In the genomic region with DNA sequence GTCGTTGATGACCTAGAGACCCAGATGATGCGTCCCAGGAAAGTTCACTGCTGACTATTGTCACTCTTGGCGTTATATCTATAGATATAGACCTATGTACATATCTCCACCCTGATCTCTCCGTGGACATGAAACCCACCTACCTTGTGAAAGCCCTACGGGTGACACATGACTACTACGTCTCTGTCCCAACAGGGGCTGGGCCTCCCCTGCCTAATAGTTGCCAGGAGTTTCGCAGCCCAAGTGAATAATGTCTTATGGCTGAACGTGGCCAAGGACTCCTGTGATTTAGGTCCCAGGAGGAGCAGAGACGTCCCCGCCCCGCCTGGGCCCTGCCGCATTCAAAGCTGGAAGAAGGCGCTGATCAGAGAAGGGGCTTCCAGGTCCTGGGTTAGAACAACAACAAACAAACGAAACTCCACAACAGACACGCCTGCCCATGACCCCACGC, we compare ENCODE assay signal across 8 cellular contexts. TPM values are rescaled to one million over a fixed set of nuclear protein-coding genes. Genes with fewer than 3 reads are reported as not detected.
DNase-seq lines count a peak whose midpoint lies in the region; ATAC-seq and TF ChIP-seq lines count a peak whose summit lies in the region.

No MANE protein-coding gene starts in this region.

- H4K20me1 ChIP-seq in H9 (ENCODE audit: control insufficient read depth, insufficient read depth, insufficient read length), result no peaks in the 10 kb centered on the region

- no CpG with 5 or more reads among the region's 16 CpGs for WGBS in H9 (ENCODE audit: extremely low coverage, insufficient read length, low lambda C conversion rate)
- 3 to 4% methylated on average over 16 of the region's 16 CpGs for WGBS in ectodermal cell, 2 experiments

- peaks cover 100% of the 10 kb centered on the region for H3K27me3 Mint-ChIP-seq in H9 (ENCODE audit: low read depth)
- H3K27me3 Mint-ChIP-seq in natural killer cell treated with Interleukin-12 subunit alpha and Interleukin-12 subunit beta and Interleukin-15 and Interleukin-18, amount 100 ng/mL, for 72 hours, result peaks cover 55 to 76% of the 10 kb centered on the region in 2 donors

- H3K4me1 ChIP-seq in H9 (ENCODE audit: insufficient read depth, low read length), result no peaks in the 10 kb centered on the region
- H3K4me1 ChIP-seq in ectodermal cell (ENCODE audit: control insufficient read depth, insufficient read depth, low read length), result peaks cover 24% of the 10 kb centered on the region

- H3K4me2 ChIP-seq in H9 (ENCODE audit: insufficient read depth, insufficient read length, low read length), result peak overlapping the region; percentile 48

- H3K18ac ChIP-seq in H9 (ENCODE audit: insufficient read length, low read depth, low read length), result no peak overlapping the region

- peaks cover 29 to 53% of the 10 kb centered on the region in 2 experiments for H3K4me1 Mint-ChIP-seq in H9
- H3K4me1 Mint-ChIP-seq in natural killer cell treated with Interleukin-12 subunit alpha and Interleukin-12 subunit beta and Interleukin-15 and Interleukin-18, amount 100 ng/mL, for 72 hours (ENCODE audit: low read depth in 2 of 2), result peaks cover 25 to 26% of the 10 kb centered on the region in 2 donors

- no peak overlapping the region for H3K23ac ChIP-seq in H9 (ENCODE audit: insufficient read length, low read depth, low read length)

- H4K91ac ChIP-seq in H9 (ENCODE audit: insufficient read length, low read depth, low read length), result no peak overlapping the region

- peak overlapping the region; percentile 60 to 82 for H3K4me3 Mint-ChIP-seq in H9
- peak overlapping the region; percentile 37 for H3K4me3 Mint-ChIP-seq in natural killer cell treated with Interleukin-12 subunit alpha and Interleukin-12 subunit beta and Interleukin-15 and Interleukin-18, amount 100 ng/mL, for 72 hours

- H3T11ph ChIP-seq in H9 (ENCODE audit: low read length), result no peak overlapping the region

- no peak overlapping the region for H3K56ac ChIP-seq in H9 (ENCODE audit: insufficient read length, low read depth, low read length)

- H3K4me3 ChIP-seq in AG10803 (ENCODE audit: low read length) (peak overlapping the region; percentile 58), ectodermal cell (ENCODE audit: insufficient read depth, low read depth, low read length) (peak overlapping the region; percentile 37)

- no peak overlapping the region for H4K5ac ChIP-seq in H9 (ENCODE audit: insufficient read length, low read depth, low read length)

- ATAC-seq in natural killer cell treated with Interleukin-12 subunit alpha and Interleukin-12 subunit beta and Interleukin-15 and Interleukin-18, amount 100 ng/mL, for 72 hours, result no peak
- ATAC-seq in left lobe of liver (no peak), GM18498 (IDR thresholded peaks at IDR 0.05; ENCODE audit: unreplicated experiment) (no peak)

- H2BK15ac ChIP-seq in H9 (ENCODE audit: low read depth, low read length), result no peak overlapping the region

- no peak overlapping the region for H4K8ac ChIP-seq in H9 (replicated peaks; ENCODE audit: insufficient read length, low read depth, low read length)

- H3K27me3 ChIP-seq in H9 (ENCODE audit: insufficient read depth, low read length), result peaks cover 80% of the 10 kb centered on the region
- peaks cover 93% of the 10 kb centered on the region for H3K27me3 ChIP-seq in ectodermal cell (ENCODE audit: control insufficient read depth, insufficient read depth, low read length, poor library complexity, severe bottlenecking)

- H2AFZ ChIP-seq in H9 (ENCODE audit: low read length), result no peak overlapping the region

- peaks cover 0 to 8% of the 10 kb centered on the region in 2 experiments; a peak in 1 of 5 replicates for H3K9me3 Mint-ChIP-seq in H9
- no peaks in the 10 kb centered on the region for H3K9me3 Mint-ChIP-seq in natural killer cell treated with Interleukin-12 subunit alpha and Interleukin-12 subunit beta and Interleukin-15 and Interleukin-18, amount 100 ng/mL, for 72 hours

- no peak overlapping the region; the same call in 1 of the 2 replicates for H3K14ac ChIP-seq in H9 (ENCODE audit: insufficient read depth, low read length)

- H2BK5ac ChIP-seq in H9 (ENCODE audit: insufficient read length, low read length), result no peak overlapping the region

- H3K27ac ChIP-seq in H9 (ENCODE audit: insufficient read length, low read depth, low read length), result no peak overlapping the region
- H3K27ac ChIP-seq in ectodermal cell (ENCODE audit: insufficient read depth, low read depth, low read length, poor library complexity, severe bottlenecking), result no peak overlapping the region

- H3K79me2 ChIP-seq in H9 (ENCODE audit: insufficient read depth, low read length), result no peaks in the 10 kb centered on the region

- no peak for TF ChIP-seq CTCF in AG10803 (conservative IDR thresholded peaks at IDR 0.05; ENCODE audit: low read length)
- TF ChIP-seq CTCF in H9 (conservative IDR thresholded peaks at IDR 0.05), result no peak

- H3K79me1 ChIP-seq in H9 (ENCODE audit: insufficient read depth, low read depth, low read length, poor library complexity, severe bottlenecking), result no peaks in the 10 kb centered on the region

- no peak overlapping the region for H3K9ac ChIP-seq in H9 (ENCODE audit: extremely low read depth, insufficient read length, low read length)

- H3K4ac ChIP-seq in H9 (ENCODE audit: low read depth, low read length), result no peak overlapping the region

- no peak overlapping the region for H2AK5ac ChIP-seq in H9 (ENCODE audit: insufficient read length, low read length)

- no peaks in the 10 kb centered on the region; a peak in 1 of 7 replicates for H3K36me3 Mint-ChIP-seq in H9 (ENCODE audit: insufficient read depth in 1 of 3, low read depth in 3 of 3)
- no peaks in the 10 kb centered on the region for H3K36me3 Mint-ChIP-seq in natural killer cell treated with Interleukin-12 subunit alpha and Interleukin-12 subunit beta and Interleukin-15 and Interleukin-18, amount 100 ng/mL, for 72 hours

- no peaks in the 10 kb centered on the region for H3K9me3 ChIP-seq in H9 (ENCODE audit: control insufficient read depth, low read depth, low read length)
- H3K9me3 ChIP-seq in ectodermal cell (ENCODE audit: control insufficient read depth, low read length), result no peaks in the 10 kb centered on the region

- peaks cover 9% of the 10 kb centered on the region for H3K23me2 ChIP-seq in H9 (ENCODE audit: insufficient read length, low read depth, low read length, poor library complexity, severe bottlenecking)

- DNase-seq in AG10803 (ENCODE audit: low read depth) (no peak), H9 (no peak), NCI-H1105 treated with DMSO at 0.1 percent for 48 hours (lab: John Stamatoyannopoulos, UW) (no peak), left lobe of liver (ENCODE audit: low spot score) (no peak), dedifferentiated amniotic fluid mesenchymal stem cell (ENCODE audit: extremely low spot score) (no peak)
- no peak for DNase-seq in natural killer cell treated with Interleukin-12 subunit alpha and Interleukin-12 subunit beta and Interleukin-15 and Interleukin-18, amount 100 ng/mL, for 72 hours (ENCODE audit: low spot score)

- H2BK20ac ChIP-seq in H9 (ENCODE audit: low read depth, low read length, poor library complexity, severe bottlenecking), result no peak overlapping the region

- no peaks in the 10 kb centered on the region for H3K36me3 ChIP-seq in ectodermal cell (ENCODE audit: control insufficient read depth, insufficient read depth, low read length)

- H3K27ac Mint-ChIP-seq in H9, result no peak overlapping the region
- H3K27ac Mint-ChIP-seq in natural killer cell treated with Interleukin-12 subunit alpha and Interleukin-12 subunit beta and Interleukin-15 and Interleukin-18, amount 100 ng/mL, for 72 hours, result no peak overlapping the region

- no peak overlapping the region for H2BK120ac ChIP-seq in H9 (ENCODE audit: low read depth, low read length, poor library complexity, severe bottlenecking)

- H2BK12ac ChIP-seq in H9 (ENCODE audit: insufficient read length, low read depth, low read length), result no peak overlapping the region

RNA-seq across cellular contexts. Expression of a gene that starts 4.9 kb away (rescaled TPM):
- total RNA-seq in H9 (2021) (0.26 and 0.29 TPM in 2 replicates), left lobe of liver (not detected)
- polyA plus RNA-seq in ectodermal cell (2013, experiment 1 of 4), result 60.7 TPM
- 96.6 TPM for polyA plus RNA-seq in ectodermal cell (2013, experiment 2 of 4)
- 70.1 TPM for polyA plus RNA-seq in ectodermal cell (2013, experiment 3 of 4)
- 85.4 TPM for polyA plus RNA-seq in ectodermal cell (2013, experiment 4 of 4)
- 1 to 10 TPM; 1.1 to 1.4 TPM for total RNA-seq in natural killer cell treated with Interleukin-12 subunit alpha and Interleukin-12 subunit beta and Interleukin-15 and Interleukin-18, amount 100 ng/mL, for 72 hours

RNA-seq across cellular contexts. Expression of a gene that starts 50.7 kb away (rescaled TPM):
- total RNA-seq in H9 (2021) (24.4 and 25.0 TPM in 2 replicates), left lobe of liver (2.2 TPM)
- polyA plus RNA-seq in ectodermal cell (2013, experiment 1 of 4), result 30.2 TPM
- 32.5 TPM for polyA plus RNA-seq in ectodermal cell (2013, experiment 2 of 4)
- polyA plus RNA-seq in ectodermal cell (2013, experiment 3 of 4), result 23.9 TPM
- 24.0 TPM for polyA plus RNA-seq in ectodermal cell (2013, experiment 4 of 4)
- total RNA-seq in natural killer cell treated with Interleukin-12 subunit alpha and Interleukin-12 subunit beta and Interleukin-15 and Interleukin-18, amount 100 ng/mL, for 72 hours, result 10 to 100 TPM; 16.9 to 19.6 TPM
